ENCODE assay signal across 10 cellular contexts in the genomic region with DNA sequence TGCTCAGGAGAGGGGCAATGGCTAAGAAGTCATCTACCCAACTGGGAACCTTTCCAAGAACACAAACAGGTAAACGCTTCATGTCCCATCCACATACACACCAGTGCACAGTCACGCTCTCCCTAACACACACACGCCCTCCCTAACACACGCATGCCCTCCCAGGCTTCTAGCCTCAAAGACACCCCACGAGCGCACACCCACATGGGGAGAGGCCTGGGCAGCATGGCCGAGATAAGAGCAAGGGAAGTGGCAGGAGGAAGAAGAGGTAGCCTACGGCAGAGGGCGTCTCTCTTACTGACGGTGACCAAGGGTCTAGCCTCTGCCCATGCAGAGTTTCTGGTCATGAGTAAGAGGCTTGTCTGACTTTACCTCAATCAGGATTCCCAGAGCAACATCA. TPM values are rescaled to one million over a fixed set of nuclear protein-coding genes. Genes with fewer than 3 reads are reported as not detected.
DNase-seq lines count a peak whose midpoint lies in the region; ATAC-seq and TF ChIP-seq lines count a peak whose summit lies in the region.
"Had no signal": no experiment of that assay in that cellular context is flagged by ENCODE, and none has a peak within 500 bp of the region (broad histone marks: within the 10 kb centered on the region; RNA-seq: fewer than 3 reads in every experiment).

No MANE protein-coding gene starts in this region.

- peaks cover 71% of the 10 kb centered on the region for H3K4me1 Mint-ChIP-seq in dendritic cell treated with granulocyte-macrophage colony-stimulating factor and Interleukin-4, amounts not matched to agents 40 ng/mL and 50 ng/mL, for 4 days (ENCODE audit: low read depth)
- H3K4me1 Mint-ChIP-seq in H9: peaks cover 27 to 28% of the 10 kb centered on the region in 2 experiments

- WGBS in sigmoid colon, 2 donors: 85 to 89% methylated on average over 10 of the region's 10 CpGs
- no CpG with 5 or more reads among the region's 10 CpGs for WGBS in H9 (ENCODE audit: extremely low coverage, insufficient read length, low lambda C conversion rate)

- no peak overlapping the region for H2BK120ac ChIP-seq in H9 (ENCODE audit: low read depth, low read length, poor library complexity, severe bottlenecking)

- H2AFZ ChIP-seq in DND-41 (ENCODE audit: low read depth, low read length) (no peak overlapping the region), Loucy (ENCODE audit: low read length) (no peak overlapping the region), H9 (ENCODE audit: low read length) (no peak overlapping the region)

- no peak for ATAC-seq in DND-41 (ENCODE audit: insufficient read depth, low read depth)
- no peak for ATAC-seq in HG02973 (IDR thresholded peaks at IDR 0.05; ENCODE audit: unreplicated experiment)

- H2BK15ac ChIP-seq in H9 (ENCODE audit: low read depth, low read length): no peak overlapping the region

- peak overlapping the region; percentile 99 for H3K27ac Mint-ChIP-seq in dendritic cell treated with granulocyte-macrophage colony-stimulating factor and Interleukin-4, amounts not matched to agents 40 ng/mL and 50 ng/mL, for 4 days
- H3K27ac Mint-ChIP-seq in H9: peak overlapping the region in 1 of 3 experiments; percentile 34; a peak in 1 of 7 replicates

- H4K91ac ChIP-seq in H9 (ENCODE audit: insufficient read length, low read depth, low read length): no peak overlapping the region

- H3K4me1 ChIP-seq in DND-41 (ENCODE audit: insufficient read depth, low read length): peaks cover 34% of the 10 kb centered on the region
- H3K4me1 ChIP-seq in Loucy (ENCODE audit: insufficient read depth, low read length, poor library complexity, severe bottlenecking): peaks cover 22% of the 10 kb centered on the region
- peaks cover 0 to 46% (median 38%) of the 10 kb centered on the region in 4 donors for H3K4me1 ChIP-seq in sigmoid colon
- peaks cover 9% of the 10 kb centered on the region for H3K4me1 ChIP-seq in HAP-1
- 0 out of 2 replicates have a peak, but pooled peaks cover 2% of the 10 kb centered on the region for H3K4me1 ChIP-seq in H9 (ENCODE audit: insufficient read depth, low read length)

- TF ChIP-seq CTCF in DND-41 (IDR thresholded peaks at IDR 0.05; ENCODE audit: borderline replicate concordance, extremely low read depth, low read length, poor library complexity, severe bottlenecking) (no peak), Loucy (conservative IDR thresholded peaks at IDR 0.05; ENCODE audit: low read length) (no peak), sigmoid colon (IDR thresholded peaks at IDR 0.05) (no peak), H9 (conservative IDR thresholded peaks at IDR 0.05) (no peak)

- no peak for TF ChIP-seq POLR2A in sigmoid colon (IDR thresholded peaks at IDR 0.05)

- H3K14ac ChIP-seq in H9 (ENCODE audit: insufficient read depth, low read length): no peak overlapping the region

- no peak overlapping the region for H3K18ac ChIP-seq in H9 (ENCODE audit: insufficient read length, low read depth, low read length)

- in situ Hi-C loops in HAP-1 (cut with MboI; ENCODE audit: low sequenced_read_pairs): loop anchor here (25.0 kb wide), 1 partner anchor 180 kb away; a partner anchor contains a TSS

- no peak overlapping the region for H4K5ac ChIP-seq in H9 (ENCODE audit: insufficient read length, low read depth, low read length)

- H3T11ph ChIP-seq in H9 (ENCODE audit: low read length): no peak overlapping the region

- no peak overlapping the region for H2AK5ac ChIP-seq in H9 (ENCODE audit: insufficient read length, low read length)

- H3K9ac ChIP-seq in DND-41 (ENCODE audit: low read depth, low read length) (no peak overlapping the region), Loucy (ENCODE audit: low read depth, low read length, poor library complexity, severe bottlenecking) (no peak overlapping the region), H9 (ENCODE audit: extremely low read depth, insufficient read length, low read length) (no peak overlapping the region)

- peaks cover 8% of the 10 kb centered on the region for H3K23me2 ChIP-seq in H9 (ENCODE audit: insufficient read length, low read depth, low read length, poor library complexity, severe bottlenecking)

- peaks cover 34% of the 10 kb centered on the region for H3K79me2 ChIP-seq in DND-41 (ENCODE audit: insufficient read depth, low read length)
- H3K79me2 ChIP-seq in Loucy (ENCODE audit: insufficient read depth, low read length): peaks cover 35% of the 10 kb centered on the region
- H3K79me2 ChIP-seq in H9 (ENCODE audit: insufficient read depth, low read length): no peaks in the 10 kb centered on the region; the same call in 1 of the 2 replicates

- H3K4me2 ChIP-seq in DND-41 (ENCODE audit: insufficient read depth, low read length): peak overlapping the region; percentile 95; the same call in 1 of the 2 replicates
- peak overlapping the region; percentile 62 for H3K4me2 ChIP-seq in Loucy (ENCODE audit: low read depth, low read length, poor library complexity, severe bottlenecking)
- no peak overlapping the region for H3K4me2 ChIP-seq in H9 (ENCODE audit: insufficient read depth, insufficient read length, low read length)

- H3K4me3 ChIP-seq in DND-41 (ENCODE audit: low read depth in 1 of 2, low read length in 2 of 2) (no peak overlapping the region), Loucy (ENCODE audit: low read length, poor library complexity, severe bottlenecking) (peak overlapping the region; percentile 45), sigmoid colon (no peak overlapping the region), HAP-1 (no peak overlapping the region)

- H3K56ac ChIP-seq in H9 (ENCODE audit: insufficient read length, low read depth, low read length): no peak overlapping the region

- no peaks in the 10 kb centered on the region for H3F3A ChIP-seq in Loucy (ENCODE audit: low read depth)

- H4K8ac ChIP-seq in H9 (replicated peaks; ENCODE audit: insufficient read length, low read depth, low read length): no peak overlapping the region

- peaks cover 4% of the 10 kb centered on the region for H3K9me3 Mint-ChIP-seq in dendritic cell treated with granulocyte-macrophage colony-stimulating factor and Interleukin-4, amounts not matched to agents 40 ng/mL and 50 ng/mL, for 4 days
- H3K9me3 Mint-ChIP-seq in H9: peaks cover 7 to 13% of the 10 kb centered on the region in 2 experiments

- H3K36me3 Mint-ChIP-seq in dendritic cell treated with granulocyte-macrophage colony-stimulating factor and Interleukin-4, amounts not matched to agents 40 ng/mL and 50 ng/mL, for 4 days (ENCODE audit: low read depth): peaks cover 88% of the 10 kb centered on the region
- peaks cover 55 to 66% (median 65%) of the 10 kb centered on the region in 3 experiments for H3K36me3 Mint-ChIP-seq in H9 (ENCODE audit: insufficient read depth in 1 of 3, low read depth in 3 of 3)

- no peak overlapping the region for H2BK20ac ChIP-seq in H9 (ENCODE audit: low read depth, low read length, poor library complexity, severe bottlenecking)

- no peak overlapping the region for H3K4ac ChIP-seq in H9 (ENCODE audit: low read depth, low read length)

- no peak overlapping the region for H3K27ac ChIP-seq in DND-41 (ENCODE audit: low read length)
- H3K27ac ChIP-seq in sigmoid colon: peak overlapping the region in 3 of 4 donors; percentile 57 to 97 (median 94)
- H3K27ac ChIP-seq in H9 (ENCODE audit: insufficient read length, low read depth, low read length): no peak overlapping the region

- H3K9me2 ChIP-seq in Loucy (replicated peaks; ENCODE audit: low read depth, low read length): no peaks in the 10 kb centered on the region

- H3K79me1 ChIP-seq in H9 (ENCODE audit: insufficient read depth, low read depth, low read length, poor library complexity, severe bottlenecking): no peaks in the 10 kb centered on the region

- no peak overlapping the region for H2BK12ac ChIP-seq in H9 (ENCODE audit: insufficient read length, low read depth, low read length)

- peaks cover 10% of the 10 kb centered on the region; the same call in 1 of the 2 replicates for H4K20me1 ChIP-seq in DND-41 (ENCODE audit: insufficient read depth, low read length)
- H4K20me1 ChIP-seq in Loucy (ENCODE audit: insufficient read depth, low read length, poor library complexity, severe bottlenecking): peaks cover 40% of the 10 kb centered on the region
- H4K20me1 ChIP-seq in H9 (ENCODE audit: control insufficient read depth, insufficient read depth, insufficient read length): no peaks in the 10 kb centered on the region

- H3K36me3 ChIP-seq in DND-41 (ENCODE audit: insufficient read depth, low read length) (peaks cover 51% of the 10 kb centered on the region), Loucy (ENCODE audit: insufficient read depth, low read length) (peaks cover 22% of the 10 kb centered on the region; the same call in 1 of the 2 replicates), sigmoid colon (peaks cover 7 to 50% (median 22%) of the 10 kb centered on the region in 4 donors), HAP-1 (replicated peaks) (peaks cover 66% of the 10 kb centered on the region)

- H3K27me3 ChIP-seq in DND-41 (ENCODE audit: insufficient read depth, low read length, poor library complexity) (no peaks in the 10 kb centered on the region), Loucy (ENCODE audit: insufficient read depth, low read length, poor library complexity, severe bottlenecking) (no peaks in the 10 kb centered on the region), sigmoid colon (no peaks in the 10 kb centered on the region), HAP-1 (ENCODE audit: low read depth) (no peaks in the 10 kb centered on the region), H9 (ENCODE audit: insufficient read depth, low read length) (no peaks in the 10 kb centered on the region)

- DNase-seq in DND-41 (no peak), sigmoid colon (no peak), HAP-1 (ENCODE audit: low spot score in 2 of 2) (no peak), GDM1 (lab: John Stamatoyannopoulos, UW) (no peak), H9 (no peak)
- DNase-seq: central memory CD4-positive, alpha-beta T cell; NCI-H1436 treated with DMSO at 0.1 percent for 48 hours had no signal

- H3K9me3 ChIP-seq in DND-41 (ENCODE audit: insufficient read depth, low read length, severe bottlenecking): no peaks in the 10 kb centered on the region
- H3K9me3 ChIP-seq in Loucy (ENCODE audit: insufficient read depth, low read depth, low read length): peaks cover 4% of the 10 kb centered on the region; the same call in 1 of the 2 replicates
- H3K9me3 ChIP-seq in sigmoid colon: no peaks in the 10 kb centered on the region
- H3K9me3 ChIP-seq in HAP-1: 0 out of 2 replicates have a peak, but pooled peaks cover 5% of the 10 kb centered on the region
- H3K9me3 ChIP-seq in H9 (ENCODE audit: control insufficient read depth, low read depth, low read length): no peaks in the 10 kb centered on the region

- H3K23ac ChIP-seq in H9 (ENCODE audit: insufficient read length, low read depth, low read length): no peak overlapping the region

- H3K4me3 Mint-ChIP-seq in dendritic cell treated with granulocyte-macrophage colony-stimulating factor and Interleukin-4, amounts not matched to agents 40 ng/mL and 50 ng/mL, for 4 days: peak overlapping the region; percentile 62
- no peak overlapping the region; a peak in 1 of 5 replicates for H3K4me3 Mint-ChIP-seq in H9

- no peak overlapping the region for H2BK5ac ChIP-seq in H9 (ENCODE audit: insufficient read length, low read length)

- no peaks in the 10 kb centered on the region for H3K27me3 Mint-ChIP-seq in dendritic cell treated with granulocyte-macrophage colony-stimulating factor and Interleukin-4, amounts not matched to agents 40 ng/mL and 50 ng/mL, for 4 days
- H3K27me3 Mint-ChIP-seq in H9 (ENCODE audit: low read depth): no peaks in the 10 kb centered on the region

- intact Hi-C loops in dendritic cell treated with granulocyte-macrophage colony-stimulating factor and Interleukin-4, amounts not matched to agents 40 ng/mL and 50 ng/mL, for 4 days (cut with micrococcal nuclease): loop anchor here (5.0 to 10.0 kb wide), 2 partner anchors 430 to 523 kb away; a partner anchor contains a TSS
- intact Hi-C loops in sigmoid colon (cut with DNase I): loop anchor here (10.0 kb wide), 1 partner anchor 393 kb away; a partner anchor contains a TSS

- TF ChIP-seq EP300 in sigmoid colon (IDR thresholded peaks at IDR 0.05): no peak

RNA-seq across cellular contexts. Expression of a gene that starts 3.1 kb away (rescaled TPM):
- total RNA-seq in sigmoid colon (10 to 100 TPM; 27.5 to 31.9 (median 29.2) TPM), H9 (2021) (72.0 and 76.0 TPM in 2 replicates)
- 10 to 100 TPM; 34.3 to 41.4 (median 39.3) TPM for polyA plus RNA-seq in sigmoid colon

RNA-seq across cellular contexts. Expression of a gene that starts 19.5 kb away (rescaled TPM):
- total RNA-seq in sigmoid colon (10 to 100 TPM; 15.0 to 29.6 (median 22.8) TPM), H9 (2021) (not detected in 2 replicates)
- polyA plus RNA-seq in sigmoid colon: 10 to 100 TPM in 2 of 3 donors, 1 to 10 TPM in 1; 5.4 to 18.3 (median 10.9) TPM

RNA-seq across cellular contexts. Expression of a gene that starts 44.0 kb away (rescaled TPM):
- total RNA-seq in sigmoid colon: 10 to 100 TPM; 11.0 to 14.1 (median 11.4) TPM
- 1 to 10 TPM; 2.1 to 8.0 (median 4.2) TPM for polyA plus RNA-seq in sigmoid colon
- total RNA-seq in H9 (2021): 7.3 and 9.4 TPM in 2 replicates

Comparison
In these comparisons a context has a peak if more than half of its experiments do, and no peak if none do; other contexts are left out.
1. H3K27ac ChIP-seq: peak in sigmoid colon (3 of 4); none in DND-41 (single experiment) and H9 (single experiment).
2. RNA of a gene that starts 19.5 kb away (total RNA-seq): 15.0 to 29.6 TPM in sigmoid colon; not detected in H9; every median in the first group is over 10 times any median in the second.